In genomic region chr13:88066847-88067246, GRCh38 we compare ENCODE assay signal across 26 cellular contexts.
"Had no signal": no experiment of that assay in that cellular context is flagged by ENCODE, and none has a peak within 500 bp of the region (broad histone marks: within the 10 kb centered on the region; RNA-seq: fewer than 3 reads in every experiment).

No MANE protein-coding gene starts in this region.

- DNase-seq: colonic mucosa; cortex of kidney; effector CD8-positive, alpha-beta T cell; effector memory CD8-positive, alpha-beta T cell; endodermal cell; erythroblast; esophagus squamous epithelium; foreskin fibroblast; heart left ventricle; hypothalamus; immature natural killer cell; left cardiac atrium; left lung; left ventricle myocardium superior; lower lobe of right lung; mesenchymal stem cell; mucosa of descending colon; naive B cell had no signal

- FAIRE-seq: endometrium, frontal cortex, islet of Langerhans, keratinocyte had no signal

- H3K79me2 ChIP-seq: hepatocyte had no signal

- ATAC-seq: effector memory CD8-positive, alpha-beta T cell; esophagus mucosa; gastroesophageal sphincter; heart left ventricle; left cardiac atrium; left lung; left ventricle myocardium superior; lower lobe of right lung; mucosa of descending colon had no signal

- H2AFZ ChIP-seq: hepatocyte had no signal

- H3K4me1 ChIP-seq: colonic mucosa, esophagus squamous epithelium, gastroesophageal sphincter, heart left ventricle, left lung, lower lobe of right lung had no signal

- H3K27ac ChIP-seq: colonic mucosa, epithelial cell of prostate, esophagus squamous epithelium, gastroesophageal sphincter, heart left ventricle, hepatocyte, left lung, lower lobe of right lung had no signal

- H3K9me3 ChIP-seq: colonic mucosa, esophagus squamous epithelium, gastroesophageal sphincter had no signal

- H3K4me3 ChIP-seq: colonic mucosa, esophagus squamous epithelium, gastroesophageal sphincter, heart left ventricle, hepatocyte, left lung, lower lobe of right lung, mucosa of descending colon had no signal

- H3K27me3 ChIP-seq: colonic mucosa, esophagus squamous epithelium, gastroesophageal sphincter, heart left ventricle, hepatocyte, left lung had no signal

- H3K4me2 ChIP-seq: hepatocyte had no signal

- H3K36me3 ChIP-seq: colonic mucosa, esophagus squamous epithelium, gastroesophageal sphincter, heart left ventricle, left lung, lower lobe of right lung had no signal
